Comparison of ENCODE assay signal across 10 cellular contexts in the genomic region with DNA sequence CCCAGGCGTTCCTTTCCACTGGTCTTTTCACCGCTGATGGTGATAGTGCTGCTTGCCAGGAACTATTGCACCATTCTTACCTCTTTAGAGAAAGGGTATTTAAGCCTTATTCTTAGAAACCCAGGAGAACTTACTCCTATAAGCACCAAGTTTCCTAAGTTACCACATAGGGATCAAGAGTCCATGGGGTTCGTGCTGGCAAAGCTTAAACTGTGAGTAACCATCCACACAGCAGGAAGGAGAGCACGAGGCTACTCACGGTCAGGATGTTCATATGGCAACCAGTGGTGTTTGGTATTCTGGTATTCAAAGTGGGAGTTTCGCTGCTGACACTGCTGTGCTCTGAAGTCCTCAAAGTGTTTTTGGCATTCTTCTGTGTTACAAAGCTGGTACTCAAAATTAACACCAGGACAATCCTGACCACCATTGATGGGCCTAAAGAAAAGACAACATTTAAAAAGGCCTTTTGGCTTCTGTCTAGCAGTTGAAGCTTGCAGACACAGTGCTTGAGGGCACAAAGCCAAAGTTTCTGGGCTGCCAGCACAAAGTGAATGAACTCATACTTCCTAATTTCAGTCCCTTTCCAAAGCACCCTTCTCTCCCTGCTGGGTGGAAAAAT.
DNase-seq lines count a peak whose midpoint lies in the region; ATAC-seq and TF ChIP-seq lines count a peak whose summit lies in the region.
"Had no signal": no experiment of that assay in that cellular context is flagged by ENCODE, and none has a peak within 500 bp of the region (broad histone marks: within the 10 kb centered on the region; RNA-seq: fewer than 3 reads in every experiment).

No MANE protein-coding gene starts in this region.

- whole genome bisulfite sequencing in adrenal gland, 4 donors: 59 to 68% (median 61%) methylated on average over 6 of the region's 6 CpGs
- WGBS in heart left ventricle, 4 donors: 20 to 27% (median 22%) methylated on average over 5 to 6 of the region's 6 CpGs
- WGBS in psoas muscle, 3 donors: 16 to 18% (median 18%) methylated on average over 6 of the region's 6 CpGs

- H3K4me3 Mint-ChIP-seq in stimulated activated naive CD8-positive, alpha-beta T cell treated with anti-CD3 and anti-CD28 coated beads, Interleukin-15, amount 100 ng/mL, for 72 hours: no peak overlapping the region

- intact Hi-C loops in adrenal gland (cut with DNase I) (no loop called here), heart left ventricle (cut with DNase I) (no loop called here), psoas muscle (cut with DNase I) (no loop called here)

- H3K4me1 Mint-ChIP-seq in stimulated activated naive CD8-positive, alpha-beta T cell treated with anti-CD3 and anti-CD28 coated beads, Interleukin-15, amount 100 ng/mL, for 72 hours: no peaks in the 10 kb centered on the region

- peaks cover 0 to 11% of the 10 kb centered on the region in 2 donors for H3K4me1 ChIP-seq in adrenal gland (replicated peaks in 1 of 2)
- H3K4me1 ChIP-seq in heart left ventricle: peaks cover 0 to 38% (median 20%) of the 10 kb centered on the region in 12 donors
- H3K4me1 ChIP-seq in psoas muscle: peaks cover 11% of the 10 kb centered on the region

- H3K27ac ChIP-seq in adrenal gland (peak overlapping the region in 1 of 5 donors; percentile 5), heart left ventricle (peak overlapping the region in 10 of 12 donors; percentile 23 to 65 (median 54)), psoas muscle (peak overlapping the region; percentile 20)
- H3K27ac ChIP-seq: VCaP had no signal

- no peaks in the 10 kb centered on the region for H3K9me3 Mint-ChIP-seq in stimulated activated naive CD8-positive, alpha-beta T cell treated with anti-CD3 and anti-CD28 coated beads, Interleukin-15, amount 100 ng/mL, for 72 hours

- no peak overlapping the region for H3K27ac Mint-ChIP-seq in stimulated activated naive CD8-positive, alpha-beta T cell treated with anti-CD3 and anti-CD28 coated beads, Interleukin-15, amount 100 ng/mL, for 72 hours

- no peaks in the 10 kb centered on the region for H3K36me3 ChIP-seq in adrenal gland (replicated peaks in 1 of 2)
- no peaks in the 10 kb centered on the region for H3K36me3 ChIP-seq in heart left ventricle
- H3K36me3 ChIP-seq in psoas muscle (ENCODE audit: insufficient read depth in 1 of 2, low read depth in 1 of 2): no peaks in the 10 kb centered on the region
- H3K36me3 ChIP-seq: spleen had no signal

- H3K27me3 ChIP-seq in adrenal gland (no peaks in the 10 kb centered on the region), heart left ventricle (no peaks in the 10 kb centered on the region), psoas muscle (ENCODE audit: insufficient read depth in 3 of 3, low read length in 2 of 3) (no peaks in the 10 kb centered on the region)
- H3K27me3 ChIP-seq: spleen had no signal

- H3K27me3 Mint-ChIP-seq in stimulated activated naive CD8-positive, alpha-beta T cell treated with anti-CD3 and anti-CD28 coated beads, Interleukin-15, amount 100 ng/mL, for 72 hours: peaks cover 10% of the 10 kb centered on the region

- no peak overlapping the region for H3K4me3 ChIP-seq in adrenal gland
- no peak overlapping the region for H3K4me3 ChIP-seq in heart left ventricle
- H3K4me3 ChIP-seq in psoas muscle: no peak overlapping the region
- H3K4me3 ChIP-seq: spleen had no signal

- peak; percentile 93 to 97 (median 95) for ATAC-seq in heart left ventricle
- peak; percentile 59 to 95 (median 78) for ATAC-seq in psoas muscle
- no peak for ATAC-seq in HG03159 (IDR thresholded peaks at IDR 0.05; ENCODE audit: unreplicated experiment)
- no peak for ATAC-seq in stimulated activated naive CD8-positive, alpha-beta T cell treated with anti-CD3 and anti-CD28 coated beads, Interleukin-15, amount 100 ng/mL, for 72 hours

- TF ChIP-seq CTCF in adrenal gland (IDR thresholded peaks at IDR 0.05) (no peak), heart left ventricle (IDR thresholded peaks at IDR 0.05) (no peak), psoas muscle (IDR thresholded peaks at IDR 0.05) (no peak)

- TF ChIP-seq POLR2A in adrenal gland (IDR thresholded peaks at IDR 0.05) (no peak), heart left ventricle (IDR thresholded peaks at IDR 0.05) (no peak)

- DNase-seq in GM03348 (ENCODE audit: low spot score) (peak; percentile 68), adrenal gland (peak; percentile 59 to 84 (median 66)), heart left ventricle (peak; percentile 59 to 85 (median 78)), psoas muscle (peak; percentile 60 to 82), NCI-H187 (lab: John Stamatoyannopoulos, UW) (no peak)
- no peak for DNase-seq in stimulated activated naive CD8-positive, alpha-beta T cell treated with anti-CD3 and anti-CD28 coated beads, Interleukin-15, amount 100 ng/mL, for 72 hours
- DNase-seq in activated CD4-positive, alpha-beta T cell treated with anti-CD3 and anti-CD28 coated beads, Interleukin-2, amount 50 U/mL, for 1 hour: no peak
- DNase-seq: spleen had no signal

- no peaks in the 10 kb centered on the region for H3K9me3 ChIP-seq in adrenal gland (replicated peaks in 1 of 3)
- H3K9me3 ChIP-seq in heart left ventricle: no peaks in the 10 kb centered on the region
- H3K9me3 ChIP-seq in psoas muscle: no peaks in the 10 kb centered on the region
- H3K9me3 ChIP-seq: spleen had no signal

Comparison
In these comparisons a context has a peak if more than half of its experiments do, and no peak if none do; other contexts are left out.
1. DNase-seq: peak in GM03348 (single experiment), adrenal gland (7 of 7), heart left ventricle (5 of 5) and psoas muscle (2 of 2); none in NCI-H187 (0 of 2), stimulated activated naive CD8-positive, alpha-beta T cell treated with anti-CD3 and anti-CD28 coated beads, Interleukin-15, amount 100 ng/mL, for 72 hours (0 of 2) and activated CD4-positive, alpha-beta T cell treated with anti-CD3 and anti-CD28 coated beads, Interleukin-2, amount 50 U/mL, for 1 hour (single experiment).
2. ATAC-seq: peak in heart left ventricle (4 of 4) and psoas muscle (4 of 4); none in HG03159 (single experiment) and stimulated activated naive CD8-positive, alpha-beta T cell treated with anti-CD3 and anti-CD28 coated beads, Interleukin-15, amount 100 ng/mL, for 72 hours (single experiment).